In the genomic region with DNA sequence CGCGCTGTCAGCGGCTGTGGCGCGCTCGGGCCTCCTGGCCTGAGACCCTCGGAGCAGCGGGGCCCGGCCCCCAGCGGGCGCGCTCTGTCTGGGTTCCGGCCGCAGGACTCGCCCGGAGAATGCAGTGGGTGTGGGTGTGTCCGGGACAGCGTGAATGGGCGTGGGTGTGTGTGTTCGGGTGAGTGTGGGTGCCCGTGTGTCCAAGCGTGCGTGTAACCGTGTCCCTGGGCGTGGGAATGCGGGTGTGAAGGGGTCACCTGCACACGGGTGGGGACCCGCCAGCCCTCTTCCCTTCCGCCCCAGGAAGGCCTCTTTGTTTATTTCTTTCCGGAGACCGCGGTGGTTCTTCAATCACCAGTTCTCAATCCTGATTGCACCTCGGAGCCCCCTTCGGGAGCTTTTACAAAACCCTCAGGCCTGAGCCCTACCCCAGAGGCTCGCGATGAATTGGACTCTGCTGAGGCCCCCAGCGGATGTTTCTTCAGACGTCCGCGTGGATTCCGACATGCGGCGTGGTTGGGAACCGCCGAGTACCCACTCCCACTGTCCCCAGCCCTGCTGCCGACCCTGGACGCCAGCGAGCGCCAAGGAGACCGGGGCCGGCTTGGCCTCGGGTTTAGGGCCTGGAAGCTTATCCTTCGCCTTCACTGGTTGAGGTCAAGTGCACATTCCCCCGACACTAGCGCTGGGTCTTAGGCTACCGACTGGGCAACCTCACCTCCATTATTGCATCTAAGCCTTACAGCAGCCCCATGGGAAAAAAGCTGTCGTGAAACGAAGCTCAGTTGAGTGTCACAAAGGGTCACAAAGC, we compare ENCODE assay signal across 8 cellular contexts. TPM values are rescaled to one million over a fixed set of nuclear protein-coding genes. Genes with fewer than 3 reads are reported as not detected.
DNase-seq lines count a peak whose midpoint lies in the region; ATAC-seq and TF ChIP-seq lines count a peak whose summit lies in the region.

No MANE protein-coding gene starts in this region.

- peak overlapping the region; percentile 93 for H2AFZ ChIP-seq in mesenchymal stem cell (ENCODE audit: low read depth, low read length)

- no peaks in the 10 kb centered on the region for H3K9me3 ChIP-seq in HEK293 (ENCODE audit: control insufficient read depth, insufficient read depth, low read depth, low read length)
- H3K9me3 ChIP-seq in mesenchymal stem cell (ENCODE audit: control insufficient read depth, low read length) = no peaks in the 10 kb centered on the region

- ATAC-seq in HG02885 (IDR thresholded peaks at IDR 0.05; ENCODE audit: poor library complexity, unreplicated experiment) = no peak

- H3K18ac ChIP-seq in mesenchymal stem cell (ENCODE audit: low read depth in 1 of 2, low read length in 2 of 2) = peak overlapping the region; percentile 37 to 88

- peak overlapping the region; percentile 90 for H3K4me2 ChIP-seq in mesenchymal stem cell (ENCODE audit: low read length, poor library complexity, severe bottlenecking)

- H3K27me3 ChIP-seq in mesenchymal stem cell (ENCODE audit: control insufficient read depth in 1 of 2, insufficient read depth in 1 of 2, low read length in 2 of 2) = peaks cover 0 to 50% of the 10 kb centered on the region in 2 experiments

- peak overlapping the region in 1 of 2 experiments; percentile 93 for H3K23ac ChIP-seq in mesenchymal stem cell (ENCODE audit: low read length in 2 of 2)

- peak overlapping the region; percentile 90 for H4K91ac ChIP-seq in mesenchymal stem cell (ENCODE audit: low read length)

- peak overlapping the region; percentile 80 for H2BK120ac ChIP-seq in mesenchymal stem cell (ENCODE audit: low read depth, low read length)

- H3K4me1 ChIP-seq in HEK293 (ENCODE audit: control insufficient read depth, insufficient read depth, low read length) = peaks cover 18% of the 10 kb centered on the region
- H3K4me1 ChIP-seq in mesenchymal stem cell (ENCODE audit: control insufficient read depth, insufficient read depth, low read depth, low read length) = peaks cover 32% of the 10 kb centered on the region
- no peaks in the 10 kb centered on the region for H3K4me1 ChIP-seq in urinary bladder (ENCODE audit: insufficient read depth)

- 10% methylated on average over 49 of the region's 58 CpGs for WGBS in mesenchymal stem cell
- 29% methylated on average over 58 of the region's 58 CpGs for WGBS in urinary bladder

- H4K8ac ChIP-seq in mesenchymal stem cell (ENCODE audit: low read length) = peak overlapping the region; percentile 78

- H2BK12ac ChIP-seq in mesenchymal stem cell (ENCODE audit: low read length in 2 of 2) = peak overlapping the region; percentile 44 to 96

- CTCF ChIA-PET in HEK293 (lab: Yijun Ruan, JAX) = interaction anchor here (1.0 to 5.3 kb wide), 3 partner anchors 12 to 1263 kb away, joined by 3 to 43 read pairs (median 7); no protein-coding TSS in a partner anchor

- H2AK5ac ChIP-seq in mesenchymal stem cell (ENCODE audit: low read length, severe bottlenecking) = peak overlapping the region; percentile 79

- TF ChIP-seq CTCF in HEK293 (tag by site-specific recombination; IDR thresholded peaks at IDR 0.05) = no peak
- no peak for TF ChIP-seq CTCF in cardiac fibroblast (IDR thresholded peaks at IDR 0.05; ENCODE audit: low read depth, low read length)

- peak overlapping the region; percentile 46 for H3K9ac ChIP-seq in mesenchymal stem cell (ENCODE audit: low read length)

- DNase-seq in AG08396 (ENCODE audit: low spot score) (peak; percentile 55), cardiac fibroblast (ENCODE audit: low read depth in 2 of 2) (no peak), mesenchymal stem cell (no peak), RKO (ENCODE audit: low spot score) (no peak)
- no peak for DNase-seq in central memory CD4-positive, alpha-beta T cell

- no peak overlapping the region for H3K14ac ChIP-seq in mesenchymal stem cell (ENCODE audit: low read length in 2 of 2)

- H2BK5ac ChIP-seq in mesenchymal stem cell (ENCODE audit: low read depth, low read length, poor library complexity, severe bottlenecking) = peak overlapping the region; percentile 36

- peak overlapping the region; percentile 8 for H2BK15ac ChIP-seq in mesenchymal stem cell (ENCODE audit: low read depth, poor library complexity, severe bottlenecking)

- H3K4me3 ChIP-seq in HEK293 (ENCODE audit: low read depth, low read length) (peak overlapping the region; percentile 23), cardiac fibroblast (replicated peaks in 1 of 2; ENCODE audit: low read depth in 2 of 2, low read length in 2 of 2) (peak overlapping the region; percentile 31 to 44), mesenchymal stem cell (ENCODE audit: insufficient read depth in 1 of 2, low read depth in 1 of 2, low read length in 2 of 2) (peak overlapping the region; percentile 43 to 72), urinary bladder (ENCODE audit: low read depth, low read length) (peak overlapping the region; percentile 40)

- peak overlapping the region; percentile 2 to 90 for H3K4ac ChIP-seq in mesenchymal stem cell (ENCODE audit: low read depth in 1 of 2, low read length in 2 of 2)

- POLR2A ChIA-PET in HEK293 (lab: Yijun Ruan, JAX) = interaction anchor here (0.6 to 2.5 kb wide), 4 partner anchors 13 to 30 kb away, joined by 3 to 7 read pairs (median 4); no protein-coding TSS in a partner anchor

- H3K36me3 ChIP-seq in HEK293 (ENCODE audit: control insufficient read depth in 2 of 2, insufficient read depth in 1 of 2, low read length in 2 of 2) = no peaks in the 10 kb centered on the region
- H3K36me3 ChIP-seq in mesenchymal stem cell (ENCODE audit: control insufficient read depth in 1 of 2, insufficient read depth in 2 of 2, low read depth in 1 of 2, low read length in 2 of 2) = no peaks in the 10 kb centered on the region
- no peaks in the 10 kb centered on the region for H3K36me3 ChIP-seq in urinary bladder (ENCODE audit: insufficient read depth)

- peak overlapping the region; percentile 83 for H3K27ac ChIP-seq in HEK293 (ENCODE audit: extremely low read depth, low read depth, low read length)
- H3K27ac ChIP-seq in mesenchymal stem cell (ENCODE audit: low read length, poor library complexity, severe bottlenecking) = peak overlapping the region; percentile 66
- H3K27ac ChIP-seq in urinary bladder (ENCODE audit: low read depth) = no peak overlapping the region

- no peaks in the 10 kb centered on the region for H3K79me1 ChIP-seq in mesenchymal stem cell (replicated peaks; ENCODE audit: low read length, poor library complexity, severe bottlenecking)

TF ChIP-seq in HEK293, 187 proteins besides CTCF, POLR2A, EP300 and RAD21 (continues in another document):
- TF ChIP-seq ZBTB21 (tag by site-specific recombination; IDR thresholded peaks at IDR 0.05) = no peak
- TF ChIP-seq ZNF274 (IDR thresholded peaks at IDR 0.05; ENCODE audit: low read length) = no peak
- no peak for TF ChIP-seq ZNF274 (tag by site-specific recombination; IDR thresholded peaks at IDR 0.05; ENCODE audit: borderline replicate concordance)
- TF ChIP-seq HIC1 (tag by site-specific recombination; IDR thresholded peaks at IDR 0.05) = no peak
- peak; percentile 94 for TF ChIP-seq EGR2 (tag by site-specific recombination; IDR thresholded peaks at IDR 0.05; ENCODE audit: low read depth)
- TF ChIP-seq ZNF830 (tag by site-specific recombination; IDR thresholded peaks at IDR 0.05; ENCODE audit: low read depth) = no peak
- TF ChIP-seq ZNF658 (tag by site-specific recombination; IDR thresholded peaks at IDR 0.05) = no peak
- 0 out of 2 replicates have a peak, but pooled peaks have one; percentile 0 for TF ChIP-seq ZIC2 (tag by site-specific recombination; IDR thresholded peaks at IDR 0.05)
- TF ChIP-seq ZNF473 (tag by site-specific recombination; IDR thresholded peaks at IDR 0.05) = no peak
- TF ChIP-seq ZNF354C (tag by site-specific recombination; IDR thresholded peaks at IDR 0.05; ENCODE audit: borderline replicate concordance, low read depth) = no peak
- no peak for TF ChIP-seq ZBTB49 (tag by site-specific recombination; IDR thresholded peaks at IDR 0.05; ENCODE audit: low read depth)
- TF ChIP-seq ZNF10 (tag by site-specific recombination; IDR thresholded peaks at IDR 0.05) = no peak
- no peak for TF ChIP-seq ZNF624 (tag by site-specific recombination; IDR thresholded peaks at IDR 0.05)

RNA-seq across cellular contexts. Expression of gene SERTAD4, which starts 19.3 kb away (rescaled TPM):
- 6.3 TPM for polyA plus RNA-seq in mesenchymal stem cell (2013, experiment 1 of 2)
- 5.7 TPM for polyA plus RNA-seq in mesenchymal stem cell (2013, experiment 2 of 2)
- 6.9 TPM for total RNA-seq in urinary bladder
- polyA plus RNA-seq in urinary bladder = 1.4 TPM
